ENCODE assay signal across 9 cellular contexts in the genomic region with DNA sequence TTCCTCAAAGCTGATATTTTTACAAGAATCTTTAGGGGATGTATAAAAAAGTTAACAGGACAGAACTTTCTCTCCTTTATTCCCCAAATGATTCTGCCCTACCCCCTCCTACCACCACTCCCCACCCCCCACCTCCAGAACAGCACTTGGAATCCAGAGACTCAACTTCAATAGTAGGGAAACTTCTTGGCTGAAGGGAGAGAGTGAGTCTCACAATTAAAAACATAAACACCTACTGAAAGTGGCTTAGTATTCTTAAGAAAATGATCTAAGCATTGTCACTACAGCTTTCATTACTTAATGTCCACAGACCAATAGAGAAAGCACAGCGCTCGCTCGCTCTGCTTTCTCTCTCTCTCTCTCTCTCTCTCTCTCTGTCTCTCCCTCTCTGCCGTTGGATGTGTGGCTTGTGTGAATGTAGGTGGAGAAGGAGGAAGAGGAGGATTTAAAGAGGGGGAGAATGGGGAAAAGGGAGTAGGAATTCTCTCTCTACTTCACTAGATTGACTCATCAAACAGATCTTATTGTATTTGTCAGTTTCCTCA. TPM values are rescaled to one million over a fixed set of nuclear protein-coding genes. Genes with fewer than 3 reads are reported as not detected.
DNase-seq lines count a peak whose midpoint lies in the region; ATAC-seq and FAIRE-seq lines count a peak whose summit lies in the region.
"Had no signal": no experiment of that assay in that cellular context is flagged by ENCODE, and none has a peak within 500 bp of the region (broad histone marks: within the 10 kb centered on the region; RNA-seq: fewer than 3 reads in every experiment).

No MANE protein-coding gene starts in this region.

- H2AFZ ChIP-seq in ACC112 (ENCODE audit: low read length, unreplicated experiment) = peak overlapping the region; percentile 87

- H3K4me3 Mint-ChIP-seq in dendritic cell treated with granulocyte-macrophage colony-stimulating factor and Interleukin-4, amounts not matched to agents 40 ng/mL and 50 ng/mL, for 4 days = peak overlapping the region; percentile 24

- ATAC-seq in GM19395 (IDR thresholded peaks at IDR 0.05; ENCODE audit: unreplicated experiment) = no peak

- H3K4me1 Mint-ChIP-seq in dendritic cell treated with granulocyte-macrophage colony-stimulating factor and Interleukin-4, amounts not matched to agents 40 ng/mL and 50 ng/mL, for 4 days (ENCODE audit: low read depth) = peaks cover 24% of the 10 kb centered on the region

- WGBS in mesendoderm (ENCODE audit: extremely low coverage, insufficient coverage, low lambda C conversion rate) = no CpG with 5 or more reads among the region's 4 CpGs

- no peak overlapping the region for H2AK5ac ChIP-seq in mesendoderm (ENCODE audit: low read length)

- H3K4me2 ChIP-seq in mesendoderm (ENCODE audit: low read length) = peak overlapping the region; percentile 28

- H3K36me3 Mint-ChIP-seq in dendritic cell treated with granulocyte-macrophage colony-stimulating factor and Interleukin-4, amounts not matched to agents 40 ng/mL and 50 ng/mL, for 4 days (ENCODE audit: low read depth) = no peaks in the 10 kb centered on the region

- no peak overlapping the region for H3K23ac ChIP-seq in mesendoderm (ENCODE audit: low read length)

- intact Hi-C loops in dendritic cell treated with granulocyte-macrophage colony-stimulating factor and Interleukin-4, amounts not matched to agents 40 ng/mL and 50 ng/mL, for 4 days (cut with micrococcal nuclease) = no loop called here

- H3K4me1 ChIP-seq in ACC112 (ENCODE audit: control insufficient read depth, insufficient read depth, low read length, unreplicated experiment) (peaks cover 15% of the 10 kb centered on the region), HUES6 (ENCODE audit: control insufficient read depth, insufficient read depth, low read length) (peaks cover 44% of the 10 kb centered on the region), mesendoderm (ENCODE audit: control insufficient read depth, low read depth, low read length) (peaks cover 2% of the 10 kb centered on the region)
- H3K4me1 ChIP-seq in effector memory CD4-positive, alpha-beta T cell (ENCODE audit: control insufficient read depth, insufficient read depth, low read length, poor library complexity, severe bottlenecking) = no peaks in the 10 kb centered on the region

- H3K36me3 ChIP-seq in ACC112 (ENCODE audit: insufficient read depth, low read length) (no peaks in the 10 kb centered on the region), HUES6 (ENCODE audit: control insufficient read depth, insufficient read depth, low read length) (no peaks in the 10 kb centered on the region), mesendoderm (ENCODE audit: control insufficient read depth, insufficient read depth, low read length) (no peaks in the 10 kb centered on the region)
- no peaks in the 10 kb centered on the region for H3K36me3 ChIP-seq in effector memory CD4-positive, alpha-beta T cell (ENCODE audit: control insufficient read depth, insufficient read depth, low read length)

- H3K27me3 Mint-ChIP-seq in dendritic cell treated with granulocyte-macrophage colony-stimulating factor and Interleukin-4, amounts not matched to agents 40 ng/mL and 50 ng/mL, for 4 days = peaks cover 7% of the 10 kb centered on the region

- no peaks in the 10 kb centered on the region for H3K9me3 Mint-ChIP-seq in dendritic cell treated with granulocyte-macrophage colony-stimulating factor and Interleukin-4, amounts not matched to agents 40 ng/mL and 50 ng/mL, for 4 days

- DNase-seq in mesendoderm (peak; percentile 77), cerebellar cortex (ENCODE audit: low spot score) (no peak), GM19239 (ENCODE audit: insufficient read length, low spot score) (no peak)
- no peak for DNase-seq in effector memory CD4-positive, alpha-beta T cell
- DNase-seq: KG1 had no signal

- H3K4me3 ChIP-seq in ACC112 (ENCODE audit: low read depth, low read length) (peak overlapping the region; percentile 82), HUES6 (ENCODE audit: low read depth, low read length) (peak overlapping the region; percentile 77), mesendoderm (ENCODE audit: low read length) (no peak overlapping the region)
- H3K4me3 ChIP-seq in effector memory CD4-positive, alpha-beta T cell (ENCODE audit: insufficient read depth, low read depth, low read length, poor library complexity, severe bottlenecking) = no peak overlapping the region

- H3K9ac ChIP-seq in HUES6 (ENCODE audit: low read length) (peak overlapping the region; percentile 74), mesendoderm (ENCODE audit: low read length) (peak overlapping the region; percentile 51)

- no peak overlapping the region for H4K5ac ChIP-seq in mesendoderm (ENCODE audit: low read length)

- H3K27ac Mint-ChIP-seq in dendritic cell treated with granulocyte-macrophage colony-stimulating factor and Interleukin-4, amounts not matched to agents 40 ng/mL and 50 ng/mL, for 4 days = peak overlapping the region; percentile 27

- H3K79me2 ChIP-seq in ACC112 (ENCODE audit: control insufficient read depth, insufficient read depth, low read length, unreplicated experiment) (peaks cover 22% of the 10 kb centered on the region), mesendoderm (ENCODE audit: control insufficient read depth, insufficient read depth, low read length) (peaks cover 4% of the 10 kb centered on the region)

- peak overlapping the region; percentile 32; the same call in 1 of the 2 replicates for H3K27ac ChIP-seq in ACC112 (ENCODE audit: low read depth, low read length)
- H3K27ac ChIP-seq in HUES6 (ENCODE audit: low read depth, low read length) = peak overlapping the region; percentile 20; the same call in 1 of the 2 replicates
- no peak overlapping the region for H3K27ac ChIP-seq in mesendoderm (ENCODE audit: low read depth, low read length)
- H3K27ac ChIP-seq in effector memory CD4-positive, alpha-beta T cell (ENCODE audit: insufficient read depth, low read length, poor library complexity, severe bottlenecking) = no peak overlapping the region

- FAIRE-seq in GM19239 (lab: Jason Lieb, UNC) = no peak

- H3K56ac ChIP-seq in mesendoderm (ENCODE audit: low read length) = peak overlapping the region; percentile 63

- H3K9me3 ChIP-seq in HUES6 (ENCODE audit: control insufficient read depth, insufficient read depth, low read depth, low read length) = no peaks in the 10 kb centered on the region
- no peaks in the 10 kb centered on the region for H3K9me3 ChIP-seq in effector memory CD4-positive, alpha-beta T cell (ENCODE audit: control insufficient read depth, low read length)

- H3K18ac ChIP-seq in mesendoderm (ENCODE audit: low read length) = no peak overlapping the region

- H2BK120ac ChIP-seq in mesendoderm (ENCODE audit: low read depth, low read length) = no peak overlapping the region

- H2BK15ac ChIP-seq in mesendoderm (replicated peaks; ENCODE audit: low read depth) = peak overlapping the region; percentile 76

- no peak overlapping the region for H4K8ac ChIP-seq in mesendoderm (ENCODE audit: low read depth, low read length)

- no peak overlapping the region for H3K4ac ChIP-seq in mesendoderm (ENCODE audit: low read depth, low read length)

- H3K27me3 ChIP-seq in ACC112 (ENCODE audit: insufficient read depth, low read length) (no peaks in the 10 kb centered on the region), HUES6 (ENCODE audit: control insufficient read depth, insufficient read depth, low read length) (no peaks in the 10 kb centered on the region), mesendoderm (ENCODE audit: insufficient read depth, low read length, poor library complexity) (no peaks in the 10 kb centered on the region)
- no peaks in the 10 kb centered on the region for H3K27me3 ChIP-seq in effector memory CD4-positive, alpha-beta T cell (replicated peaks; ENCODE audit: control insufficient read depth, insufficient read depth, low read length, poor library complexity, severe bottlenecking)

- H2BK5ac ChIP-seq in mesendoderm (ENCODE audit: low read length) = no peak overlapping the region

- no peaks in the 10 kb centered on the region for H3K79me1 ChIP-seq in mesendoderm (ENCODE audit: low read length)

RNA-seq across cellular contexts. Expression of gene SEMA3A, which starts 1.5 kb away (rescaled TPM):
- polyA plus RNA-seq in mesendoderm (2013, experiment 1 of 2) = 22.5 TPM
- polyA plus RNA-seq in mesendoderm (2013, experiment 2 of 2) = 23.7 TPM

Comparison
In these comparisons a context has a peak if more than half of its experiments do, and no peak if none do; other contexts are left out.
1. H3K27ac ChIP-seq: peak in ACC112 (single experiment) and HUES6 (single experiment); none in mesendoderm (single experiment) and effector memory CD4-positive, alpha-beta T cell (single experiment).
2. H3K4me3 ChIP-seq: peak in ACC112 (single experiment) and HUES6 (single experiment); none in mesendoderm (single experiment) and effector memory CD4-positive, alpha-beta T cell (single experiment).